Comparison of ENCODE assay signal across 22 cellular contexts in genomic region chr3:172697558-172697957, GRCh38.
"Had no signal": no experiment of that assay in that cellular context is flagged by ENCODE, and none has a peak within 500 bp of the region (broad histone marks: within the 10 kb centered on the region; RNA-seq: fewer than 3 reads in every experiment).

No MANE protein-coding gene starts in this region.

- H2AFZ ChIP-seq: hepatocyte had no signal

- H3K9me3 Mint-ChIP-seq: naive B cell, nephron had no signal

- H3K27ac Mint-ChIP-seq: naive B cell, nephron had no signal

- FAIRE-seq: kidney had no signal

- H3K27me3 ChIP-seq: esophagus squamous epithelium, gastroesophageal sphincter, hepatocyte, thyroid gland, upper lobe of left lung, vagina had no signal

- H3K27me3 Mint-ChIP-seq: naive B cell had no signal

- H3K27ac ChIP-seq: esophagus squamous epithelium, gastroesophageal sphincter, thyroid gland, vagina had no signal

- H3K4me1 ChIP-seq: prostate gland, thyroid gland had no signal

- ATAC-seq: gastroesophageal sphincter, left cardiac atrium, left ventricle myocardium superior, sciatic nerve had no signal

- H3K9me3 ChIP-seq: esophagus squamous epithelium, gastroesophageal sphincter, prostate gland, thyroid gland, upper lobe of left lung, vagina had no signal

- H3K9ac ChIP-seq: parathyroid adenoma had no signal

- H3K4me2 ChIP-seq: hepatocyte had no signal

- H3K4me1 Mint-ChIP-seq: nephron had no signal

- H3K4me3 Mint-ChIP-seq: naive B cell, nephron had no signal

- DNase-seq: esophagus squamous epithelium; foreskin fibroblast; glutamatergic neuron; kidney; left cardiac atrium; left ventricle myocardium superior; mesenchymal stem cell; midbrain; naive B cell; occipital lobe; stimulated activated CD4-positive, alpha-beta T cell treated with anti-CD3 and anti-CD28 coated beads, Interleukin-12 subunit alpha, Interleukin-12 subunit beta, amount 100 ng/mL, for 4 hours; stimulated activated naive CD4-positive, alpha-beta T cell; thyroid gland; upper lobe of left lung had no signal

- H3K36me3 ChIP-seq: esophagus squamous epithelium, gastroesophageal sphincter, prostate gland, thyroid gland, upper lobe of left lung, vagina had no signal

- H3K4me3 ChIP-seq: esophagus squamous epithelium, gastroesophageal sphincter, hepatocyte, lung, prostate gland, thyroid gland, upper lobe of left lung, vagina had no signal
